In genomic region chr5:148559461-148559860, GRCh38 we compare ENCODE assay signal across 15 cellular contexts.
"Had no signal": no experiment of that assay in that cellular context is flagged by ENCODE, and none has a peak within 500 bp of the region (broad histone marks: within the 10 kb centered on the region; RNA-seq: fewer than 3 reads in every experiment).

No MANE protein-coding gene starts in this region.

- DNase-seq: activated CD4-positive, alpha-beta T cell treated with anti-CD3 and anti-CD28 coated beads for 48 hours; activated CD8-positive, alpha-beta memory T cell treated with anti-CD3 and anti-CD28 coated beads, Interleukin-2, amount 50 U/mL, for 48 hours; activated CD8-positive, alpha-beta T cell treated with anti-CD3 and anti-CD28 coated beads, Interleukin-2, amount 10 ng/mL, durations not matched to agents 7 days and 5 days; activated naive CD4-positive, alpha-beta T cell treated with Interleukin-2 at 50 U/mL for 16 hours; activated naive CD8-positive, alpha-beta T cell treated with anti-CD3 and anti-CD28 coated beads, Interleukin-2, amount 50 U/mL, for 24 hours; heart left ventricle; left ventricle myocardium superior; right cardiac atrium; stimulated activated naive B cell treated with anti-CD40 and anti-IgM and Interleukin-4, amounts not matched to agents 10 μg/mL and 1 μg/mL and 100 μg/mL, for 72 hours; substantia nigra; T-helper 1 cell; upper lobe of left lung had no signal

- H3K27ac ChIP-seq: ascending aorta, heart left ventricle, upper lobe of left lung had no signal

- H3K4me3 ChIP-seq: ascending aorta, heart left ventricle, upper lobe of left lung had no signal

- H3K9me3 ChIP-seq: ascending aorta, heart left ventricle, upper lobe of left lung had no signal

- FAIRE-seq: frontal cortex, keratinocyte had no signal

- H3K36me3 ChIP-seq: ascending aorta, heart left ventricle, upper lobe of left lung had no signal

- H3K4me1 ChIP-seq: ascending aorta, heart left ventricle, upper lobe of left lung had no signal

- H3K27me3 ChIP-seq: ascending aorta, heart left ventricle, upper lobe of left lung had no signal
